Comparison of ENCODE assay signal across 1 cellular context in the genomic region with DNA sequence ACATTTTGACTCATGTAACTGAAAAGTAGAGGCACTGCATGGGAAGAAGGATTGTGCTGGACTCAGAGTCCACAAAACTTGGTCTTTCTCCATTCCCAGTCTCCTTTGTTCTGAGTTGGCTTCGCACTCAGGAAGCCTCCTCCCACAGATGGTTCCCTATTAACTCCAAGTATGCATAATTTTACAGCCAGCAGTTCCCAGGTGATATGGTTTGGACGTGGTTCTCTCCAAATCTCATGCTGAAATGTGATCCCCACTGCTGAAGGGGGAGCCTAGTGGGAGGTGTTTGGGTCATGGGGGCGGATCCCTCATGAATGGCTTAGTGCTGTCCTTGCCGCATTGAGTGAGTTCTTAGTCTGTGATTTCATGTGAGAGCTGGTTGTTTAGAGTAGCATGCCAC.
TF ChIP-seq lines count a peak whose summit lies in the region.

No MANE protein-coding gene starts in this region.

TF ChIP-seq in H1, 55 proteins besides CTCF, POLR2A, EP300 and RAD21 (continued from another document):
- no peak for TF ChIP-seq FOSL1 (IDR thresholded peaks at IDR 0.05; ENCODE audit: insufficient read depth, low read depth, low read length)
- TF ChIP-seq SUZ12 (IDR thresholded peaks at IDR 0.05; ENCODE audit: low read length): no peak
- no peak for TF ChIP-seq NANOG (IDR thresholded peaks at IDR 0.05; ENCODE audit: insufficient read depth, low read depth, low read length, poor library complexity, severe bottlenecking)
- no peak for TF ChIP-seq RNF2 (IDR thresholded peaks at IDR 0.05; ENCODE audit: borderline replicate concordance, low read depth, low read length, missing control alignments, poor library complexity, severe bottlenecking)
